In genomic region chr19:13843104-13843921, GRCh38 we compare ENCODE assay signal across 8 cellular contexts. TPM values are rescaled to one million over a fixed set of nuclear protein-coding genes. Genes with fewer than 3 reads are reported as not detected.
DNase-seq lines count a peak whose midpoint lies in the region; ATAC-seq, FAIRE-seq and TF ChIP-seq lines count a peak whose summit lies in the region.

No MANE protein-coding gene starts in this region.

- H2AFZ ChIP-seq in astrocyte (ENCODE audit: low read depth, low read length) = peak overlapping the region; percentile 59

- H3K4me3 Mint-ChIP-seq in CD8-positive, alpha-beta T cell = peak overlapping the region; percentile 86
- peak overlapping the region; percentile 86 for H3K4me3 Mint-ChIP-seq in astrocyte (ENCODE audit: unreplicated experiment)
- H3K4me3 Mint-ChIP-seq in stimulated activated effector memory CD8-positive, alpha-beta T cell treated with anti-CD3 and anti-CD28 coated beads, Interleukin-12 subunit alpha, Interleukin-12 subunit beta, amount 100 ng/mL, for 72 hours = peak overlapping the region; percentile 96

- H3K27ac Mint-ChIP-seq in CD8-positive, alpha-beta T cell = peak overlapping the region; percentile 92
- peak overlapping the region; percentile 97 for H3K27ac Mint-ChIP-seq in astrocyte (ENCODE audit: unreplicated experiment)
- H3K27ac Mint-ChIP-seq in stimulated activated effector memory CD8-positive, alpha-beta T cell treated with anti-CD3 and anti-CD28 coated beads, Interleukin-12 subunit alpha, Interleukin-12 subunit beta, amount 100 ng/mL, for 72 hours = peak overlapping the region; percentile 100

- peak overlapping the region; percentile 100 for H3K9ac ChIP-seq in astrocyte (ENCODE audit: low read length)

- intact Hi-C loops in CD8-positive, alpha-beta T cell (cut with DNase I, micrococcal nuclease) = loop anchor here (10.0 kb wide), 2 partner anchors 541 to 681 kb away; partner anchors contain the start of genes ADGRE5 (in 1 of the 2) and TECR (in 1 of the 2)

- DNase-seq in CD8-positive, alpha-beta T cell = no peak
- DNase-seq in Jurkat, Clone E6-1 (ENCODE audit: low read depth, low spot score) = no peak
- DNase-seq in astrocyte (ENCODE audit: low read depth) = no peak
- no peak for DNase-seq in stimulated activated effector memory CD8-positive, alpha-beta T cell treated with anti-CD3 and anti-CD28 coated beads, Interleukin-12 subunit alpha, Interleukin-12 subunit beta, amount 100 ng/mL, for 72 hours (ENCODE audit: low spot score in 2 of 2)
- DNase-seq in CD1c-positive myeloid dendritic cell (ENCODE audit: extremely low spot score) = no peak
- DNase-seq in activated CD4-positive, alpha-beta T cell treated with anti-CD3 and anti-CD28 coated beads for 4 hours = no peak

- H3K9me3 Mint-ChIP-seq in CD8-positive, alpha-beta T cell = no peaks in the 10 kb centered on the region
- no peaks in the 10 kb centered on the region for H3K9me3 Mint-ChIP-seq in astrocyte (ENCODE audit: unreplicated experiment)
- no peaks in the 10 kb centered on the region for H3K9me3 Mint-ChIP-seq in stimulated activated effector memory CD8-positive, alpha-beta T cell treated with anti-CD3 and anti-CD28 coated beads, Interleukin-12 subunit alpha, Interleukin-12 subunit beta, amount 100 ng/mL, for 72 hours

- H4K20me1 ChIP-seq in astrocyte (ENCODE audit: insufficient read depth, low read length) = peaks cover 41% of the 10 kb centered on the region

- H3K36me3 ChIP-seq in CD8-positive, alpha-beta T cell (ENCODE audit: insufficient read depth, low read length) = no peaks in the 10 kb centered on the region
- peaks cover 4% of the 10 kb centered on the region for H3K36me3 ChIP-seq in astrocyte (ENCODE audit: insufficient read depth, low read length)

- POLR2A ChIA-PET in CD8-positive, alpha-beta T cell (lab: Charles Lee) = no interaction called here

- H3K27ac ChIP-seq in CD8-positive, alpha-beta T cell (ENCODE audit: low read depth, low read length) = peak overlapping the region; percentile 78
- H3K27ac ChIP-seq in astrocyte (ENCODE audit: low read depth, low read length) = peak overlapping the region; percentile 97

- no peaks in the 10 kb centered on the region for H3K27me3 Mint-ChIP-seq in CD8-positive, alpha-beta T cell (ENCODE audit: low read depth)
- H3K27me3 Mint-ChIP-seq in astrocyte (ENCODE audit: low read depth, unreplicated experiment) = no peaks in the 10 kb centered on the region

- peaks cover 67% of the 10 kb centered on the region for H3K4me1 Mint-ChIP-seq in CD8-positive, alpha-beta T cell (ENCODE audit: low read depth)
- peaks cover 21% of the 10 kb centered on the region for H3K4me1 Mint-ChIP-seq in astrocyte (ENCODE audit: low read depth, unreplicated experiment)
- H3K4me1 Mint-ChIP-seq in stimulated activated effector memory CD8-positive, alpha-beta T cell treated with anti-CD3 and anti-CD28 coated beads, Interleukin-12 subunit alpha, Interleukin-12 subunit beta, amount 100 ng/mL, for 72 hours = peaks cover 57% of the 10 kb centered on the region

- H3K4me2 ChIP-seq in astrocyte (ENCODE audit: low read length) = peak overlapping the region; percentile 99

- peak overlapping the region; percentile 46 for H3K4me3 ChIP-seq in CD8-positive, alpha-beta T cell (ENCODE audit: low read depth, low read length)
- peak overlapping the region; percentile 53 for H3K4me3 ChIP-seq in Jurkat, Clone E6-1 (ENCODE audit: low read length)
- H3K4me3 ChIP-seq in astrocyte (ENCODE audit: insufficient read depth, low read depth, low read length) = peak overlapping the region; percentile 57
- H3K4me3 ChIP-seq in iPS-18c (ENCODE audit: insufficient read depth, low read depth, low read length) = peak overlapping the region; percentile 80

- FAIRE-seq in astrocyte (lab: Jason Lieb, UNC) = no peak

- no peak for ATAC-seq in CD8-positive, alpha-beta T cell
- no peak for ATAC-seq in stimulated activated effector memory CD8-positive, alpha-beta T cell treated with anti-CD3 and anti-CD28 coated beads, Interleukin-12 subunit alpha, Interleukin-12 subunit beta, amount 100 ng/mL, for 72 hours
- ATAC-seq in HG03159 (IDR thresholded peaks at IDR 0.05; ENCODE audit: unreplicated experiment) = no peak

- no peaks in the 10 kb centered on the region for H3K9me3 ChIP-seq in CD8-positive, alpha-beta T cell (ENCODE audit: low read length)
- no peaks in the 10 kb centered on the region for H3K9me3 ChIP-seq in astrocyte (ENCODE audit: insufficient read depth, low read depth, low read length)
- H3K9me3 ChIP-seq in iPS-18c (ENCODE audit: control insufficient read depth, insufficient read depth, low read length) = no peaks in the 10 kb centered on the region

- no peaks in the 10 kb centered on the region for H3K36me3 Mint-ChIP-seq in CD8-positive, alpha-beta T cell
- peaks cover 3% of the 10 kb centered on the region for H3K36me3 Mint-ChIP-seq in astrocyte (ENCODE audit: low read depth, unreplicated experiment)
- peaks cover 83% of the 10 kb centered on the region for H3K36me3 Mint-ChIP-seq in stimulated activated effector memory CD8-positive, alpha-beta T cell treated with anti-CD3 and anti-CD28 coated beads, Interleukin-12 subunit alpha, Interleukin-12 subunit beta, amount 100 ng/mL, for 72 hours

- no peaks in the 10 kb centered on the region for H3K27me3 ChIP-seq in CD8-positive, alpha-beta T cell (ENCODE audit: insufficient read depth, low read length)
- H3K27me3 ChIP-seq in astrocyte (ENCODE audit: insufficient read depth, low read length) = no peaks in the 10 kb centered on the region

- CTCF ChIA-PET in CD8-positive, alpha-beta T cell (lab: Charles Lee) = interaction anchor here (0.6 kb wide), 1 partner anchor 58 kb away, joined by 3 read pairs; no protein-coding TSS in a partner anchor

- TF ChIP-seq CTCF in CD8-positive, alpha-beta T cell (IDR thresholded peaks at IDR 0.05) = no peak
- no peak for TF ChIP-seq CTCF in astrocyte (IDR thresholded peaks at IDR 0.05; ENCODE audit: insufficient read depth, low read depth, low read length)

- H3K79me2 ChIP-seq in astrocyte (ENCODE audit: insufficient read depth, low read length) = peaks cover 56% of the 10 kb centered on the region

- H3K4me1 ChIP-seq in CD8-positive, alpha-beta T cell (ENCODE audit: insufficient read depth, low read length) = peaks cover 89% of the 10 kb centered on the region
- peaks cover 51% of the 10 kb centered on the region for H3K4me1 ChIP-seq in astrocyte (ENCODE audit: insufficient read depth, low read length)

RNA-seq across cellular contexts. Expression of gene NANOS3, which starts 33.6 kb away (rescaled TPM):
- not detected for total RNA-seq in CD8-positive, alpha-beta T cell
- 1.5 TPM for polyA plus RNA-seq in Jurkat, Clone E6-1 (2012; ENCODE audit: insufficient read depth, insufficient read length)
- 1.1 and 2.9 TPM in 2 replicates for total RNA-seq in astrocyte

RNA-seq across cellular contexts. Expression of gene ZSWIM4, which starts 48.1 kb away (rescaled TPM):
- 1 to 10 TPM; 4.1 to 5.0 TPM for total RNA-seq in CD8-positive, alpha-beta T cell
- polyA plus RNA-seq in Jurkat, Clone E6-1 (2012; ENCODE audit: insufficient read depth, insufficient read length) = 7.6 TPM
- total RNA-seq in astrocyte = 9.5 and 10.6 TPM in 2 replicates
